27 cellular contexts compared by ENCODE assay signal in the genomic region with DNA sequence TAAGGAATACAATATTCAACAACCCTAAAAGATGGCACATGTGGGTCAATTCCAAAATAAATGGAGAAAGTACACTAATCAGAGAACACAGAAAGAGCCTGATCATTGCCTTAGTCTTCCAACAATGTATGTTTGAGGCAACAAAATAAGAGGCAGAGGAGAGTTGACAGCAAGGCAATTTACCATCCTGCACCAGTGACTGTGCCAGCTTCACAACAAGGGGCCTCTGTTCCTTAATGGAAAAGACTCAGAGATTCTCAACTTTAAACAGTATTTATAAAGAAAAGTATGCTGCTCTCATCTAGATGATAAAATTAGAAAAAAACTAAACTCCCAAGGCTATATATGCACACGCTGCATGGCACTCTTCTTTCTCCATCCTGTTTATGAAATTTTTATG.
"Had no signal": no experiment of that assay in that cellular context is flagged by ENCODE, and none has a peak within 500 bp of the region (broad histone marks: within the 10 kb centered on the region; RNA-seq: fewer than 3 reads in every experiment).

No MANE protein-coding gene starts in this region.

- H3K4me1 Mint-ChIP-seq: naive B cell; stimulated activated effector memory CD8-positive, alpha-beta T cell treated with anti-CD3 and anti-CD28 coated beads, Interleukin-12 subunit alpha, Interleukin-12 subunit beta, amount 100 ng/mL, for 72 hours had no signal

- H3K27me3 ChIP-seq: gastrocnemius medialis, heart left ventricle, hepatocyte, neutrophil, right atrium auricular region, sigmoid colon, stomach, testis, tibial artery had no signal

- H3K4me3 ChIP-seq: gastrocnemius medialis, heart left ventricle, hepatocyte, lung, mucosa of descending colon, prostate gland, right atrium auricular region, sigmoid colon, stomach, testis, tibial artery had no signal

- H3K27me3 Mint-ChIP-seq: type B pancreatic cell had no signal

- ATAC-seq: effector memory CD8-positive, alpha-beta T cell; gastrocnemius medialis; heart left ventricle; left lobe of liver; natural killer cell treated with Interleukin-12 subunit alpha and Interleukin-12 subunit beta and Interleukin-15 and Interleukin-18, amount 100 ng/mL, for 72 hours; stimulated activated effector memory CD8-positive, alpha-beta T cell treated with anti-CD3 and anti-CD28 coated beads, Interleukin-12 subunit alpha, Interleukin-12 subunit beta, amount 100 ng/mL, for 72 hours had no signal

- H3K27ac Mint-ChIP-seq: effector memory CD8-positive, alpha-beta T cell; mesothelial cell of epicardium; naive B cell; natural killer cell treated with Interleukin-12 subunit alpha and Interleukin-12 subunit beta and Interleukin-15 and Interleukin-18, amount 100 ng/mL, for 72 hours; stimulated activated effector memory CD8-positive, alpha-beta T cell treated with anti-CD3 and anti-CD28 coated beads, Interleukin-12 subunit alpha, Interleukin-12 subunit beta, amount 100 ng/mL, for 72 hours; type B pancreatic cell had no signal

- H3K36me3 ChIP-seq: gastrocnemius medialis, heart left ventricle, neutrophil, prostate gland, right atrium auricular region, sigmoid colon, stomach, tibial artery had no signal

- H3K9me3 Mint-ChIP-seq: effector memory CD8-positive, alpha-beta T cell; naive B cell; natural killer cell treated with Interleukin-12 subunit alpha and Interleukin-12 subunit beta and Interleukin-15 and Interleukin-18, amount 100 ng/mL, for 72 hours; stimulated activated effector memory CD8-positive, alpha-beta T cell treated with anti-CD3 and anti-CD28 coated beads, Interleukin-12 subunit alpha, Interleukin-12 subunit beta, amount 100 ng/mL, for 72 hours; type B pancreatic cell had no signal

- H3K4me3 Mint-ChIP-seq: effector memory CD8-positive, alpha-beta T cell; mesothelial cell of epicardium; naive B cell; natural killer cell treated with Interleukin-12 subunit alpha and Interleukin-12 subunit beta and Interleukin-15 and Interleukin-18, amount 100 ng/mL, for 72 hours; neural crest cell; stimulated activated effector memory CD8-positive, alpha-beta T cell treated with anti-CD3 and anti-CD28 coated beads, Interleukin-12 subunit alpha, Interleukin-12 subunit beta, amount 100 ng/mL, for 72 hours; type B pancreatic cell had no signal

- DNase-seq: cortex of kidney; effector memory CD8-positive, alpha-beta T cell; erythroblast; gastrocnemius medialis; heart left ventricle; kidney; mesenchymal stem cell; mucosa of descending colon; naive B cell; sigmoid colon; stimulated activated CD4-positive, alpha-beta T cell treated with anti-CD3 and anti-CD28 coated beads, Interleukin-2, amount 100 ng/mL, for 24 hours; stimulated activated CD4-positive, alpha-beta T cell treated with anti-CD3 and anti-CD28 coated beads, Interleukin-4, amount 100 ng/mL, for 24 hours; stimulated activated naive CD4-positive, alpha-beta T cell treated with Interleukin-2 at 50 U/mL for 16 hours; stomach; testis; tibial artery had no signal

- H3K36me3 Mint-ChIP-seq: naive B cell; natural killer cell treated with Interleukin-12 subunit alpha and Interleukin-12 subunit beta and Interleukin-15 and Interleukin-18, amount 100 ng/mL, for 72 hours; stimulated activated effector memory CD8-positive, alpha-beta T cell treated with anti-CD3 and anti-CD28 coated beads, Interleukin-12 subunit alpha, Interleukin-12 subunit beta, amount 100 ng/mL, for 72 hours had no signal
